ENCODE assay signal across 15 cellular contexts in the genomic region with DNA sequence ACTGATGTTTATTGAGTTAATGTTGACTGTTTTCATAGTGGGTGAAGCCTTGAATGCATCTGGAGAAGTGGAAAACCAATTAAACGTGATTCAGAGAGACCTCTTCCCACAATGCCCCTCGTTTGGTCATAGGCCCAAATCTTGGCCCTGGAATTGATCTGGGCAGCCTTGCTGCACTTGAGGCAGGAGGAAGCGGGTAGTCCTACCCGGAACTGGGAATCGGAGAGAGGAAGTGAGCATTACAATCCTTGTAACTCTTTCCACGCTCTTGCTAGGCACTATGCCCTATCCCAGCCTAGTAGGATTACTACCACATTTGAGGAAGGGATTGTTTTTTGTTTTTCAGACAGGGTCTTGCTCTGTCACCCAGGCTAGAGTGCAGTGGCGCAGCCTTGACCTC. TPM values are rescaled to one million over a fixed set of nuclear protein-coding genes. Genes with fewer than 3 reads are reported as not detected.
"Had no signal": no experiment of that assay in that cellular context is flagged by ENCODE, and none has a peak within 500 bp of the region (broad histone marks: within the 10 kb centered on the region; RNA-seq: fewer than 3 reads in every experiment).

No MANE protein-coding gene starts in this region.

- DNase-seq: activated CD4-positive, alpha-beta memory T cell treated with anti-CD3 and anti-CD28 coated beads for 36 hours; activated CD4-positive, CD25-positive, alpha-beta regulatory T cell treated with anti-CD3 and anti-CD28 coated beads, Interleukin-2, amount 50 U/mL, for 72 hours; activated effector memory CD4-positive, alpha-beta T cell treated with anti-CD3 and anti-CD28 coated beads, Interleukin-2, amount 50 U/mL, for 16 hours; activated T-cell treated with anti-CD3 and anti-CD28 coated beads, Interleukin-2, amount 50 U/mL, for 4 hours; dermis blood vessel endothelial cell; glutamatergic neuron; mesenchymal stem cell; ovary; retina; tibial artery had no signal

- ATAC-seq: activated T-cell treated with anti-CD3 and anti-CD28 coated beads, Interleukin-2, amount 50 U/mL, for 4 hours; stimulated activated effector memory CD8-positive, alpha-beta T cell treated with anti-CD3 and anti-CD28 coated beads, Interleukin-12 subunit alpha, Interleukin-12 subunit beta, amount 100 ng/mL, for 72 hours had no signal

- H3K9me3 Mint-ChIP-seq: activated CD4-positive, alpha-beta memory T cell treated with anti-CD3 and anti-CD28 coated beads for 36 hours; activated T-cell treated with anti-CD3 and anti-CD28 coated beads, Interleukin-2, amount 50 U/mL, for 4 hours; neural crest cell; stimulated activated effector memory CD8-positive, alpha-beta T cell treated with anti-CD3 and anti-CD28 coated beads, Interleukin-12 subunit alpha, Interleukin-12 subunit beta, amount 100 ng/mL, for 72 hours had no signal

- H3K27ac ChIP-seq: ovary had no signal

- H3K27me3 Mint-ChIP-seq: activated CD4-positive, alpha-beta memory T cell treated with anti-CD3 and anti-CD28 coated beads for 36 hours; activated naive CD8-positive, alpha-beta T cell had no signal

- H3K27me3 ChIP-seq: ovary, tibial artery had no signal

- H3K4me3 Mint-ChIP-seq: activated CD4-positive, alpha-beta memory T cell treated with anti-CD3 and anti-CD28 coated beads for 36 hours; activated naive CD8-positive, alpha-beta T cell; activated T-cell treated with anti-CD3 and anti-CD28 coated beads, Interleukin-2, amount 50 U/mL, for 4 hours; brain; neural crest cell; stimulated activated effector memory CD8-positive, alpha-beta T cell treated with anti-CD3 and anti-CD28 coated beads, Interleukin-12 subunit alpha, Interleukin-12 subunit beta, amount 100 ng/mL, for 72 hours had no signal

- H3K4me3 ChIP-seq: ovary, skin epidermis, tibial artery had no signal

- H3K36me3 Mint-ChIP-seq: brain had no signal

- H3K27ac Mint-ChIP-seq: activated CD4-positive, alpha-beta memory T cell treated with anti-CD3 and anti-CD28 coated beads for 36 hours; activated naive CD8-positive, alpha-beta T cell; brain; stimulated activated effector memory CD8-positive, alpha-beta T cell treated with anti-CD3 and anti-CD28 coated beads, Interleukin-12 subunit alpha, Interleukin-12 subunit beta, amount 100 ng/mL, for 72 hours had no signal

- H3K36me3 ChIP-seq: ovary had no signal

- H3K9me3 ChIP-seq: ovary, tibial artery had no signal

RNA-seq across cellular contexts. Expression of gene KCNK6, which starts 3.6 kb away (rescaled TPM):
- total RNA-seq: neural crest cell had no signal

RNA-seq across cellular contexts. Expression of gene C19orf33, which starts 19.2 kb away (rescaled TPM):
- total RNA-seq: activated CD4-positive, alpha-beta memory T cell treated with anti-CD3 and anti-CD28 coated beads for 36 hours; activated T-cell treated with anti-CD3 and anti-CD28 coated beads, Interleukin-2, amount 50 U/mL, for 4 hours; neural crest cell had no signal
